In genomic region chr3:74801924-74802323, GRCh38 we compare ENCODE assay signal across 28 cellular contexts.
"Had no signal": no experiment of that assay in that cellular context is flagged by ENCODE, and none has a peak within 500 bp of the region (broad histone marks: within the 10 kb centered on the region; RNA-seq: fewer than 3 reads in every experiment).

No MANE protein-coding gene starts in this region.

- H2AFZ ChIP-seq: PC-9 had no signal

- H3K9me3 ChIP-seq: ascending aorta, colonic mucosa had no signal

- H3K4me1 ChIP-seq: ascending aorta, colonic mucosa had no signal

- H3K9ac ChIP-seq: KMS-11 had no signal

- H3K4me3 ChIP-seq: ascending aorta, cardiac muscle cell, colonic mucosa, PC-9 had no signal

- DNase-seq: activated CD4-positive, alpha-beta T cell treated with anti-CD3 and anti-CD28 coated beads, Interleukin-2, amount 10 ng/mL, durations not matched to agents 24 days and 14 days; activated CD4-positive, alpha-beta T cell treated with anti-CD3 and anti-CD28 coated beads, Interleukin-2, amount 50 U/mL, for 4 hours; activated CD8-positive, alpha-beta T cell treated with anti-CD3 and anti-CD28 coated beads for 36 hours; activated gamma-delta T cell; activated naive CD4-positive, alpha-beta T cell treated with Interleukin-2 at 50 U/mL for 16 hours; activated naive CD8-positive, alpha-beta T cell treated with anti-CD3 and anti-CD28 coated beads, Interleukin-2, amount 10 ng/mL, durations not matched to agents 7 days and 5 days; activated T-cell treated with anti-CD3 and anti-CD28 coated beads, Interleukin-2, amount 50 U/mL, for 24 hours; amygdala; colonic mucosa; NCI-H1105 treated with DMSO at 0.1 percent for 48 hours; NCI-H1436; NCI-H1694; NCI-H1930; NCI-H2081 treated with DMSO at 0.1 percent for 48 hours; NCI-H226; NCI-H446 treated with DMSO at 0.1 percent for 48 hours; NCI-H524; NCI-H69; NCI-H82; PC-9; SIG-M5; SW 1271; T1000 had no signal

- ATAC-seq: activated CD8-positive, alpha-beta T cell treated with anti-CD3 and anti-CD28 coated beads for 36 hours; Right ventricle myocardium inferior had no signal

- H3K27me3 ChIP-seq: ascending aorta, cardiac muscle cell, colonic mucosa had no signal

- H3K4me2 ChIP-seq: KMS-11, PC-9 had no signal

- H3K27ac ChIP-seq: ascending aorta, cardiac muscle cell, colonic mucosa, KMS-11, PC-9, RWPE1 had no signal

- H3K36me3 ChIP-seq: ascending aorta, cardiac muscle cell, colonic mucosa had no signal
